19 cellular contexts compared by ENCODE assay signal in the genomic region with DNA sequence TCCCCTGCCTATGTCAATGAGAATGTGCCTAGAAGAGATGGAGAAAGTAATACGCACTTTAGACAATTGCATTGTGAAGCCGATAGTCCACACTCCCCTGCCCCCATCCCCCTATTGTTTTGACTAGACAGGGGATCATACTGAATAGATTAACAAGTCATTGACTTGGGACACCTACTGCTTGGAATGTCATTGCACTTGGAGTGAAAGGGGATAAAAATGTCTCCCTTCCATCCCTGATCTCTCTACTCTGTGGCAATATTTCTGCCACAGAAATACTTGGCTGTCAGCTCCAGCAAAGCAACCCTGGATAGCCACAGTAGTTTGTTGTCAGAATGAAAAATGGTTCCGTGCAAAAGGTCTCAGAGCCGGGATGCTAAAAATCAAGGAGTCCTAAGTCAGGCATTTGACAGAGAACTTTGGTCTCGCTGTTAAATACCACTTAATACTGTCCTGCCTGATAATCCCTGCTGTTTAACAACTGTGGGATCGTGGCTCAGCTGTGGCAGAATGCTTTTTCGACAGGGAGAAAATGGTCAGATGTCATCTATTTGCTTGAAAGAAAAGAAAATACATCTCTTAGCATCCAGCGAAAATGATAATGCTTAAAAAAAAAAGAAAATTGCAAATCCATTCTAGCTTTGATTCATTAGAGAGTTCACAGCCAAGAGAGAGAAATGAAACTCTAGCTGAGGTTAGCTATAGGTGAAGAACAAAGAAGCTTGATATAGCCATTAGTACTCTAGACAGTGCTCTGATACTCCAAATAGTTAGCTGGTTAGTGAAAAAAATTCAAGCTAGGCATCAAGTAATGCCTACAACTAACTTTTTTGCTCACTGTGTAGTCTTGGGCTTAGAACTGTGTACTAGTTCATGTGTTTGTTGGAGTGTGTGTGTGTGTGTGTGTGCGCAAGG.
DNase-seq lines count a peak whose midpoint lies in the region; ATAC-seq, FAIRE-seq and TF ChIP-seq lines count a peak whose summit lies in the region.
"Had no signal": no experiment of that assay in that cellular context is flagged by ENCODE, and none has a peak within 500 bp of the region (broad histone marks: within the 10 kb centered on the region; RNA-seq: fewer than 3 reads in every experiment).

No MANE protein-coding gene starts in this region.

- no peaks in the 10 kb centered on the region for H3K4me1 Mint-ChIP-seq in activated T-helper 17 cell treated with anti-CD3 and anti-CD28 coated beads, Interleukin-2, amount 50 U/mL, for 72 hours
- H3K4me1 Mint-ChIP-seq: central memory CD8-positive, alpha-beta T cell had no signal

- no peaks in the 10 kb centered on the region for H3K9me3 ChIP-seq in H1 (ENCODE audit: insufficient read depth in 2 of 2, low read depth in 1 of 2, low read length in 1 of 2)
- H3K9me3 ChIP-seq: left lung, thoracic aorta had no signal

- H3K4me3 ChIP-seq in H1 (ENCODE audit: extremely low read depth in 1 of 4, insufficient read depth in 2 of 4, low read depth in 3 of 4, low read length in 4 of 4), result no peak overlapping the region
- H3K4me3 ChIP-seq: K562, left lung, skin epidermis, thoracic aorta had no signal

- H3K18ac ChIP-seq in H1 (ENCODE audit: extremely low read depth, low read length), result no peak overlapping the region

- TF ChIP-seq RAD21 in H1 (IDR thresholded peaks at IDR 0.05 in 1 of 2, conservative IDR thresholded peaks at IDR 0.05 in 1 of 2; ENCODE audit: low read depth in 2 of 2, low read length in 2 of 2), result no peak

- no peaks in the 10 kb centered on the region for H3K27me3 Mint-ChIP-seq in activated T-helper 17 cell treated with anti-CD3 and anti-CD28 coated beads, Interleukin-2, amount 50 U/mL, for 72 hours
- H3K27me3 Mint-ChIP-seq: central memory CD8-positive, alpha-beta T cell had no signal

- no peaks in the 10 kb centered on the region for H4K20me1 ChIP-seq in H1 (replicated peaks in 1 of 2; ENCODE audit: control insufficient read depth in 1 of 2, insufficient read depth in 2 of 2, low read length in 2 of 2)

- no peak overlapping the region for H2BK12ac ChIP-seq in H1 (ENCODE audit: low read depth, low read length)

- H3K14ac ChIP-seq in H1 (ENCODE audit: insufficient read length), result no peak overlapping the region

- no peak overlapping the region for H2AFZ ChIP-seq in H1 (ENCODE audit: low read length)

- H3K4me2 ChIP-seq in H1 (ENCODE audit: insufficient read depth in 1 of 2, low read depth in 2 of 2, low read length in 2 of 2), result 0 out of 4 replicates have a peak overlapping the region, but pooled peaks of 1 of the 2 experiments have one; percentile 11

- H4K8ac ChIP-seq in H1 (ENCODE audit: extremely low read depth, insufficient read depth, low read length), result no peak overlapping the region

- no peak overlapping the region for H3K9ac ChIP-seq in H1 (replicated peaks in 1 of 4; ENCODE audit: extremely low read depth in 1 of 4, low read depth in 3 of 4, low read length in 3 of 4)

- H3K4me3 Mint-ChIP-seq in activated T-helper 17 cell treated with anti-CD3 and anti-CD28 coated beads, Interleukin-2, amount 50 U/mL, for 72 hours, result no peak overlapping the region
- H3K4me3 Mint-ChIP-seq: activated naive CD8-positive, alpha-beta T cell; central memory CD8-positive, alpha-beta T cell had no signal

- H2AK5ac ChIP-seq in H1 (ENCODE audit: low read depth, low read length), result no peak overlapping the region

- DNase-seq in ELF-1 (ENCODE audit: low read depth, low spot score) (peak; percentile 1), M059J (ENCODE audit: low read depth) (peak; percentile 9), H1 (ENCODE audit: low read depth in 1 of 2, low spot score in 2 of 2) (no peak), myocyte (ENCODE audit: low read depth) (peak; percentile 34), T-helper 9 cell (no peak)
- DNase-seq: GOT3; left lung; NK-92 treated with Interleukin-12 subunit alpha and Interleukin-12 subunit beta, amount 100 ng/mL, for 24 hours; RPMI8226 had no signal

- H3K27ac ChIP-seq in H1 (ENCODE audit: low read depth, low read length), result no peak overlapping the region
- H3K27ac ChIP-seq: HL-60, left lung, skin epidermis, thoracic aorta had no signal

- no peak overlapping the region for H3K4ac ChIP-seq in H1 (replicated peaks; ENCODE audit: insufficient read length, low read depth, low read length)

- no peak overlapping the region for H2BK120ac ChIP-seq in H1 (replicated peaks; ENCODE audit: low read depth, low read length)

- ATAC-seq in HG02763 (IDR thresholded peaks at IDR 0.05; ENCODE audit: unreplicated experiment) (no peak), GM21717 (IDR thresholded peaks at IDR 0.05; ENCODE audit: unreplicated experiment) (no peak)
- no peak for ATAC-seq in activated T-helper 17 cell treated with anti-CD3 and anti-CD28 coated beads, Interleukin-2, amount 50 U/mL, for 72 hours (replicated peaks)
- ATAC-seq: K562, left lung had no signal

- no peaks in the 10 kb centered on the region for H3K9me3 Mint-ChIP-seq in activated T-helper 17 cell treated with anti-CD3 and anti-CD28 coated beads, Interleukin-2, amount 50 U/mL, for 72 hours

- no peaks in the 10 kb centered on the region for H3K23me2 ChIP-seq in H1 (ENCODE audit: low read depth, low read length)

- CTCF ChIA-PET in H1 (lab: Charles Lee; ENCODE audit: partially characterized antibody), result interaction anchor here (0.7 to 2.2 kb wide), 2 partner anchors 31 to 62 kb away, joined by 4 to 9 read pairs; no protein-coding TSS in a partner anchor

- no peak overlapping the region for H4K91ac ChIP-seq in H1 (replicated peaks; ENCODE audit: insufficient read length, low read length)

- no peak overlapping the region for H3K23ac ChIP-seq in H1 (ENCODE audit: insufficient read length)

- TF ChIP-seq CTCF in H1 (IDR thresholded peaks at IDR 0.05; ENCODE audit: control extremely low read depth in 1 of 3, insufficient read depth in 1 of 3, low read depth in 1 of 3, low read length in 3 of 3), result no peak

- WGBS in H1 (ENCODE audit: extremely low coverage in 1 of 2, insufficient coverage in 1 of 2, insufficient read length in 1 of 2, insufficient replicate concordance in 2 of 2, low coverage in 1 of 2, low lambda C conversion rate in 2 of 2, missing lambda C conversion rate in 1 of 2), 2 experiments, result 71% methylated on average over 9 of the region's 9 CpGs; no CpG with 5 or more reads in 1 of the 2 experiments

- H2BK15ac ChIP-seq in H1 (ENCODE audit: low read length), result no peak overlapping the region

- H4K5ac ChIP-seq in H1 (ENCODE audit: insufficient read length, low read depth, low read length), result no peak overlapping the region

- H3K56ac ChIP-seq in H1 (replicated peaks; ENCODE audit: insufficient read length, low read depth, low read length), result no peak overlapping the region

- H3K27ac Mint-ChIP-seq in activated T-helper 17 cell treated with anti-CD3 and anti-CD28 coated beads, Interleukin-2, amount 50 U/mL, for 72 hours, result no peak overlapping the region
- H3K27ac Mint-ChIP-seq: activated naive CD8-positive, alpha-beta T cell had no signal

- no peaks in the 10 kb centered on the region for H3K27me3 ChIP-seq in H1 (replicated peaks in 1 of 4; ENCODE audit: control insufficient read depth in 3 of 4, extremely low read depth in 1 of 4, insufficient read depth in 3 of 4, low read length in 3 of 4)
- H3K27me3 ChIP-seq: left lung had no signal

- no peak overlapping the region for H2BK20ac ChIP-seq in H1 (ENCODE audit: low read length)

- no peak for TF ChIP-seq EP300 in H1 (IDR thresholded peaks at IDR 0.05; ENCODE audit: borderline replicate concordance in 1 of 2, low read depth in 2 of 2, low read length in 2 of 2)

- H3K36me3 Mint-ChIP-seq in activated T-helper 17 cell treated with anti-CD3 and anti-CD28 coated beads, Interleukin-2, amount 50 U/mL, for 72 hours (ENCODE audit: low read depth), result no peaks in the 10 kb centered on the region
- H3K36me3 Mint-ChIP-seq: activated naive CD8-positive, alpha-beta T cell had no signal

- H2BK5ac ChIP-seq in H1 (ENCODE audit: low read depth, low read length), result no peak overlapping the region

- no peaks in the 10 kb centered on the region for H3K36me3 ChIP-seq in H1 (ENCODE audit: control insufficient read depth in 2 of 4, insufficient read depth in 4 of 4, low read length in 3 of 4)
- H3K36me3 ChIP-seq: left lung, thoracic aorta had no signal

- FAIRE-seq in H1 (lab: Jason Lieb, UNC), result peak; percentile 28
- FAIRE-seq: GM12891, K562 had no signal

- H3K79me1 ChIP-seq in H1 (ENCODE audit: low read depth, low read length), result no peaks in the 10 kb centered on the region

- TF ChIP-seq POLR2A in H1 (IDR thresholded peaks at IDR 0.05; ENCODE audit: control extremely low read depth in 1 of 2, low read depth in 2 of 2, low read length in 2 of 2), result no peak

- POLR2A ChIA-PET in H1 (lab: Charles Lee; ENCODE audit: partially characterized antibody), result no interaction called here

- peaks cover 0 to 4% (median 0%) of the 10 kb centered on the region in 4 experiments; a peak in 2 of 7 replicates for H3K4me1 ChIP-seq in H1 (replicated peaks in 1 of 4; ENCODE audit: control insufficient read depth in 3 of 4, insufficient read depth in 4 of 4, low read length in 3 of 4)
- H3K4me1 ChIP-seq: left lung had no signal

- no peaks in the 10 kb centered on the region for H3K79me2 ChIP-seq in H1 (ENCODE audit: control insufficient read depth in 1 of 2, insufficient read depth in 2 of 2, low read length in 2 of 2)

TF ChIP-seq in H1, 55 proteins besides CTCF, POLR2A, EP300 and RAD21:
- peak; percentile 81 for TF ChIP-seq TEAD4 (IDR thresholded peaks at IDR 0.05; ENCODE audit: low read depth, low read length)
- no peak for TF ChIP-seq NRF1 (IDR thresholded peaks at IDR 0.05; ENCODE audit: low read depth, low read length)

Comparison
In these comparisons a context has a peak if more than half of its experiments do, and no peak if none do; other contexts are left out.
1. DNase-seq: peak in ELF-1 (single experiment), M059J (single experiment) and myocyte (single experiment); none in H1 (0 of 2) and T-helper 9 cell (single experiment).